9 cellular contexts compared by ENCODE assay signal in the genomic region with DNA sequence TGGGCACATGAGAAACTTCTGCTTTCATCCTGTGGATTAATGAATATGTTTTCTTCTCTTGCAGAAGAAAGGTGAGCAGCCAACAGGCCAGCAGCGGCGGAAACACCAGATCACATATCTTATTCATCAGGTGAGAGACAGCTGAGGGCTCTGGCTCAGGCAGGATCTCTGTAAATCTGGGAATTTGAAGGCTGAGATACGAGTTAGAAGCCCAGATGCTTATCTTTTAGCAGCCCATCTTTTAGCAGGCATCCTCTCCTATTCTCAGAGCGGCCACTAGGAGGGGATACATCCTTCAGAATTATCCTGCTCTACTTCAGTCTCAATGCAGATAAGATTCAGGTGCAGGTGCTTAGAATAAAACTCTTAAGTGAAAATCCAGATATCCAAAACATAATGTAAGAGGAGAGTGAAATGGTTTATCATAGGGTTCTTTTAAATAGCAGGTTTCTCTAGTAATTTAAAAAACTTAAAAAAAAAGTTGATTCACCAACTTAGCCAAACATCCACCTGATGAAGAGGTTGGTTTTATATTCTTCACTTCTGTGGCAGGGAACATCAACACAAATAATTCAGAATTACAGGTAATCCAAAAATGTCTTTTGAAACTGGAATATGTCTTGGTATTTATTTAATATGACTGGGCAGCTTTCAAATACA. TPM values are rescaled to one million over a fixed set of nuclear protein-coding genes. Genes with fewer than 3 reads are reported as not detected.
DNase-seq lines count a peak whose midpoint lies in the region; ATAC-seq and TF ChIP-seq lines count a peak whose summit lies in the region.
"Had no signal": no experiment of that assay in that cellular context is flagged by ENCODE, and none has a peak within 500 bp of the region (broad histone marks: within the 10 kb centered on the region; RNA-seq: fewer than 3 reads in every experiment).

No MANE protein-coding gene starts in this region.

- DNase-seq in CMK (ENCODE audit: low read depth): peak; percentile 58
- DNase-seq in H7: peak; percentile 77
- peak; percentile 63 for DNase-seq in NCI-H510A treated with DMSO at 0.1 percent for 48 hours (lab: John Stamatoyannopoulos, UW)
- peak; percentile 59 to 64 for DNase-seq in activated CD4-positive, alpha-beta T cell treated with anti-CD3 and anti-CD28 coated beads, Interleukin-2, amount 50 U/mL, for 4 hours
- DNase-seq in epithelial cell of esophagus (ENCODE audit: low read depth): peak; percentile 72
- peak; percentile 70 for DNase-seq in neural progenitor cell (ENCODE audit: low spot score)
- no peak for DNase-seq in ureter (ENCODE audit: low spot score)

- H3K4me1 Mint-ChIP-seq in neural progenitor cell: peaks cover 6% of the 10 kb centered on the region

- TF ChIP-seq CTCF in epithelial cell of esophagus (IDR thresholded peaks at IDR 0.05; ENCODE audit: insufficient read depth, low read depth, low read length, missing control alignments): peak; percentile 89
- peak; percentile 96 for TF ChIP-seq CTCF in neural progenitor cell (IDR thresholded peaks at IDR 0.05)

- H4K20me1 ChIP-seq in neural progenitor cell (ENCODE audit: low read depth): peaks cover 8% of the 10 kb centered on the region

- H3K4me3 Mint-ChIP-seq in neural progenitor cell: no peak overlapping the region

- H3K36me3 Mint-ChIP-seq in neural progenitor cell: peaks cover 31% of the 10 kb centered on the region

- no peak overlapping the region for H2AFZ ChIP-seq in neural progenitor cell (replicated peaks)

- no peak overlapping the region for H3K27ac Mint-ChIP-seq in neural progenitor cell

- no peaks in the 10 kb centered on the region for H3K27me3 ChIP-seq in H7 (ENCODE audit: control insufficient read depth, insufficient read depth, low read length)
- no peaks in the 10 kb centered on the region for H3K27me3 ChIP-seq in neural progenitor cell
- H3K27me3 ChIP-seq: SJSA1 had no signal

- H3K9me3 Mint-ChIP-seq in neural progenitor cell: no peaks in the 10 kb centered on the region

- no peaks in the 10 kb centered on the region for H3K9me3 ChIP-seq in neural progenitor cell (ENCODE audit: low read depth)
- H3K9me3 ChIP-seq: SJSA1 had no signal

- H3K79me2 ChIP-seq in neural progenitor cell (ENCODE audit: low read depth): no peaks in the 10 kb centered on the region

- ATAC-seq in GM19452 (IDR thresholded peaks at IDR 0.05; ENCODE audit: unreplicated experiment): no peak

- no peak overlapping the region for H3K4me2 ChIP-seq in neural progenitor cell

- H3F3A ChIP-seq in neural progenitor cell (ENCODE audit: low read depth): peaks cover 17% of the 10 kb centered on the region

- H3K27ac ChIP-seq in neural progenitor cell: no peak overlapping the region
- H3K27ac ChIP-seq: SJSA1 had no signal

- H3K4me3 ChIP-seq in H7 (ENCODE audit: insufficient read depth, low read depth, low read length): no peak overlapping the region
- H3K4me3 ChIP-seq in epithelial cell of esophagus (ENCODE audit: low read length): no peak overlapping the region
- H3K4me3 ChIP-seq in neural progenitor cell: no peak overlapping the region
- H3K4me3 ChIP-seq: SJSA1 had no signal

- H3K9ac ChIP-seq in neural progenitor cell: no peak overlapping the region

- H3K27me3 Mint-ChIP-seq in neural progenitor cell (ENCODE audit: insufficient read depth, low read depth): no peaks in the 10 kb centered on the region

- H3K36me3 ChIP-seq in H7 (replicated peaks; ENCODE audit: control insufficient read depth, insufficient read depth, low read length) (peaks cover 37% of the 10 kb centered on the region), neural progenitor cell (peaks cover 19% of the 10 kb centered on the region)

- no peaks in the 10 kb centered on the region for H3K4me1 ChIP-seq in neural progenitor cell
- H3K4me1 ChIP-seq: SJSA1 had no signal

RNA-seq across cellular contexts. Expression of a gene that starts 19.3 kb away (rescaled TPM):
- total RNA-seq in H7 (2014; rRNA removed; shearing (Covaris generic)): 4.3 and 8.4 TPM in 2 replicates
- total RNA-seq in neural progenitor cell (ENCODE audit: low replicate concordance) (1.2 TPM in 1 of 2 replicates, not detected in the other), ureter (6.7 TPM)
- total RNA-seq: SJSA1 had no signal

RNA-seq across cellular contexts. Expression of a gene that starts 30.0 kb away (rescaled TPM):
- total RNA-seq in H7 (2014; rRNA removed; shearing (Covaris generic)): 90.6 and 107 TPM in 2 replicates
- total RNA-seq in neural progenitor cell (ENCODE audit: low replicate concordance) (30.1 and 43.1 TPM in 2 replicates), ureter (70.9 TPM)

RNA-seq across cellular contexts. Expression of a gene that starts 45.9 kb away (rescaled TPM):
- total RNA-seq in H7 (2014; rRNA removed; shearing (Covaris generic)): 408 and 515 TPM in 2 replicates
- total RNA-seq in neural progenitor cell (ENCODE audit: low replicate concordance) (246 and 366 TPM in 2 replicates), ureter (151 TPM)

RNA-seq across cellular contexts. Expression of a gene that starts 56.5 kb away (rescaled TPM):
- total RNA-seq in H7 (2014; rRNA removed; shearing (Covaris generic)): 92.1 and 105 TPM in 2 replicates
- total RNA-seq in neural progenitor cell (ENCODE audit: low replicate concordance) (21.4 and 24.7 TPM in 2 replicates), ureter (91.6 TPM)
